8 cellular contexts compared by ENCODE assay signal in genomic region chr15:98727115-98728040, GRCh38.
DNase-seq lines count a peak whose midpoint lies in the region; ATAC-seq and TF ChIP-seq lines count a peak whose summit lies in the region.

No MANE protein-coding gene starts in this region.

- ATAC-seq in PC-3, result peak; percentile 98
- ATAC-seq in GM18873 (IDR thresholded peaks at IDR 0.05; ENCODE audit: low FRiP score, unreplicated experiment), result no peak
- no peak for ATAC-seq in stimulated activated effector memory CD8-positive, alpha-beta T cell treated with anti-CD3 and anti-CD28 coated beads, Interleukin-12 subunit alpha, Interleukin-12 subunit beta, amount 100 ng/mL, for 72 hours

- no peaks in the 10 kb centered on the region for H3K36me3 Mint-ChIP-seq in stimulated activated effector memory CD8-positive, alpha-beta T cell treated with anti-CD3 and anti-CD28 coated beads, Interleukin-12 subunit alpha, Interleukin-12 subunit beta, amount 100 ng/mL, for 72 hours

- no peak for TF ChIP-seq CTCF in AG04450 (IDR thresholded peaks at IDR 0.05; ENCODE audit: low read depth, low read length)
- TF ChIP-seq CTCF in PC-3 (conservative IDR thresholded peaks at IDR 0.05; ENCODE audit: low read depth, low read length), result no peak

- H4K20me1 ChIP-seq in PC-3 (ENCODE audit: low read length), result no peaks in the 10 kb centered on the region

- POLR2A ChIA-PET in AG04450 (lab: Yijun Ruan, JAX), result interaction anchor here (0.5 to 1.6 kb wide), 6 partner anchors 8 to 171 kb away, joined by 3 to 9 read pairs (median 4); no protein-coding TSS in a partner anchor
- POLR2A ChIA-PET in PC-3 (lab: Charles Lee; ENCODE audit: unreplicated experiment), result no interaction called here

- DNase-seq in AG04450 (ENCODE audit: low read depth, low spot score), result peak; percentile 79
- peak; percentile 95 for DNase-seq in PC-3
- peak; percentile 90 for DNase-seq in fibroblast of gingiva (ENCODE audit: low read depth)
- peak; percentile 97 for DNase-seq in myocyte (ENCODE audit: low read depth)
- no peak for DNase-seq in GM19240 (ENCODE audit: insufficient read length, low spot score)
- DNase-seq in stimulated activated effector memory CD8-positive, alpha-beta T cell treated with anti-CD3 and anti-CD28 coated beads, Interleukin-12 subunit alpha, Interleukin-12 subunit beta, amount 100 ng/mL, for 72 hours (ENCODE audit: low spot score in 2 of 2), result no peak
- DNase-seq in DMS53 treated with DMSO at 0.1 percent for 48 hours (lab: John Stamatoyannopoulos, UW; ENCODE audit: unreplicated experiment), result no peak

- H3F3A ChIP-seq in PC-3 (ENCODE audit: low read length, unreplicated experiment), result peaks cover 4% of the 10 kb centered on the region

- no peaks in the 10 kb centered on the region for H3K9me2 ChIP-seq in PC-3 (replicated peaks; ENCODE audit: low read length)

- H3K4me3 ChIP-seq in AG04450 (ENCODE audit: low read depth, low read length), result peak overlapping the region; percentile 37
- H3K4me3 ChIP-seq in PC-3 (ENCODE audit: low read length), result peak overlapping the region; percentile 39

- CTCF ChIA-PET in AG04450 (lab: Charles Lee), result interaction anchor here (0.6 to 1.6 kb wide), 5 partner anchors 14 to 208 kb away, joined by 3 to 18 read pairs (median 3); no protein-coding TSS in a partner anchor
- CTCF ChIA-PET in PC-3 (lab: Charles Lee), result interaction anchor here (0.6 kb wide), 1 partner anchor 57 kb away, joined by 6 read pairs; no protein-coding TSS in a partner anchor

- H3K27ac ChIP-seq in AG04450 (ENCODE audit: low read depth, low read length) (peak overlapping the region; percentile 95), PC-3 (ENCODE audit: low read length) (peak overlapping the region; percentile 89)

- H3K4me3 Mint-ChIP-seq in stimulated activated effector memory CD8-positive, alpha-beta T cell treated with anti-CD3 and anti-CD28 coated beads, Interleukin-12 subunit alpha, Interleukin-12 subunit beta, amount 100 ng/mL, for 72 hours, result no peak overlapping the region

- peaks cover 22% of the 10 kb centered on the region for H3K79me2 ChIP-seq in PC-3 (ENCODE audit: low read length)

- no TSS peak for BruUV-seq in PC-3 (replicated peaks; lab: Mats Ljungman, UMichigan)

- peaks cover 4% of the 10 kb centered on the region for H3K4me1 Mint-ChIP-seq in stimulated activated effector memory CD8-positive, alpha-beta T cell treated with anti-CD3 and anti-CD28 coated beads, Interleukin-12 subunit alpha, Interleukin-12 subunit beta, amount 100 ng/mL, for 72 hours

- H3K4me1 ChIP-seq in PC-3 (ENCODE audit: insufficient read depth, low read length), result peaks cover 35% of the 10 kb centered on the region

- peak overlapping the region; percentile 57 for H3K9ac ChIP-seq in PC-3 (ENCODE audit: low read length)

- H3K27me3 ChIP-seq in AG04450 (ENCODE audit: control insufficient read depth, insufficient read depth, low read length) (no peaks in the 10 kb centered on the region), PC-3 (ENCODE audit: low read length) (no peaks in the 10 kb centered on the region)

- H3K9me3 Mint-ChIP-seq in stimulated activated effector memory CD8-positive, alpha-beta T cell treated with anti-CD3 and anti-CD28 coated beads, Interleukin-12 subunit alpha, Interleukin-12 subunit beta, amount 100 ng/mL, for 72 hours, result no peaks in the 10 kb centered on the region

- peak overlapping the region; percentile 73 for H3K4me2 ChIP-seq in PC-3 (ENCODE audit: low read length)

- H3K9me3 ChIP-seq in AG04450 (ENCODE audit: control insufficient read depth, insufficient read depth, low read length), result no peaks in the 10 kb centered on the region
- H3K9me3 ChIP-seq in PC-3 (ENCODE audit: low read length), result no peaks in the 10 kb centered on the region

- H3K27ac Mint-ChIP-seq in stimulated activated effector memory CD8-positive, alpha-beta T cell treated with anti-CD3 and anti-CD28 coated beads, Interleukin-12 subunit alpha, Interleukin-12 subunit beta, amount 100 ng/mL, for 72 hours, result no peak overlapping the region

- intact Hi-C loops in PC-3 (cut with micrococcal nuclease), result loop anchor here (1.0 to 2.0 kb wide), 4 partner anchors 43 to 177 kb away; no protein-coding TSS in a partner anchor

- H2AFZ ChIP-seq in PC-3 (ENCODE audit: low read length), result peak overlapping the region; percentile 71

- H3K36me3 ChIP-seq in PC-3 (ENCODE audit: low read depth, low read length), result no peaks in the 10 kb centered on the region

Comparison
In these comparisons a context has a peak if more than half of its experiments do, and no peak if none do; other contexts are left out.
1. DNase-seq: peak in AG04450 (single experiment), PC-3 (single experiment), fibroblast of gingiva (single experiment) and myocyte (single experiment); none in GM19240 (single experiment), stimulated activated effector memory CD8-positive, alpha-beta T cell treated with anti-CD3 and anti-CD28 coated beads, Interleukin-12 subunit alpha, Interleukin-12 subunit beta, amount 100 ng/mL, for 72 hours (0 of 2) and DMS53 treated with DMSO at 0.1 percent for 48 hours (single experiment).